ENCODE assay signal across 34 cellular contexts in genomic region chr4:97110506-97110905, GRCh38.
DNase-seq lines count a peak whose midpoint lies in the region; ATAC-seq, FAIRE-seq and TF ChIP-seq lines count a peak whose summit lies in the region.
"Had no signal": no experiment of that assay in that cellular context is flagged by ENCODE, and none has a peak within 500 bp of the region (broad histone marks: within the 10 kb centered on the region; RNA-seq: fewer than 3 reads in every experiment).

No MANE protein-coding gene starts in this region.

- H3K4me2 ChIP-seq in HepG2 (ENCODE audit: low read depth, low read length) (no peak overlapping the region), GM12878 (ENCODE audit: control insufficient read depth, insufficient read depth) (no peak overlapping the region), K562 (ENCODE audit: insufficient read depth, low read length) (no peak overlapping the region)
- H3K4me2 ChIP-seq: A549; BLaER1; BLaER1 treated with 17β-estradiol and CSF1 and Interleukin-3, amounts not matched to agents 10 nM and 100 nM had no signal

- no peak for DNase-seq in HepG2 (ENCODE audit: low spot score)
- DNase-seq in right lobe of liver, result no peak
- DNase-seq in GM12878 (ENCODE audit: low read depth, low spot score), result no peak
- no peak for DNase-seq in K562 (ENCODE audit: extremely low read depth in 1 of 4, low spot score in 3 of 4)
- DNase-seq in dorsolateral prefrontal cortex, result no peak
- no peak for DNase-seq in ACHN
- no peak for DNase-seq in RKO (ENCODE audit: low spot score)
- DNase-seq: 8988T; AML-193; BE2C; C1 segment of cervical spinal cord; Caco-2; Calu3; CD4-positive, alpha-beta memory T cell; CD4-positive, alpha-beta T cell; CD4-positive, CD25-positive, alpha-beta regulatory T cell; CD8-positive, alpha-beta memory T cell; CD8-positive, alpha-beta T cell; COR-L47; DMS 273 treated with DMSO at 0.1 percent for 48 hours; DMS153; DMS53; DMS79; DMS79 treated with DMSO at 0.1 percent for 48 hours; DND-41; EL had no signal

- no peak for ATAC-seq in HepG2
- no peak for ATAC-seq in right lobe of liver
- no peak for ATAC-seq in GM12878
- no peak for ATAC-seq in K562
- ATAC-seq: A549; CD8-positive, alpha-beta T cell had no signal

- TF ChIP-seq RAD21 in HepG2 (CRISPR knock-in tag; IDR thresholded peaks at IDR 0.05) (no peak), GM12878 (IDR thresholded peaks at IDR 0.05; ENCODE audit: insufficient read depth, low read depth, low read length) (no peak), K562 (CRISPR knock-in tag; conservative IDR thresholded peaks at IDR 0.05 in 1 of 2, IDR thresholded peaks at IDR 0.05 in 1 of 2) (no peak)

- RAD21 ChIA-PET in GM12878 (lab: Charles Lee; ENCODE audit: unreplicated experiment), result no interaction called here

- CTCF ChIA-PET in HepG2 (lab: Yijun Ruan, JAX; ENCODE audit: low intra/inter-chr PET ratio, low total read pairs), result no interaction called here
- CTCF ChIA-PET in HEK293 (lab: Yijun Ruan, JAX), result no interaction called here
- CTCF ChIA-PET in GM12878 (lab: Yijun Ruan, JAX), result no interaction called here
- CTCF ChIA-PET in K562 (lab: Yijun Ruan, JAX; ENCODE audit: low intra/inter-chr PET ratio), result no interaction called here

- SMC1A ChIA-PET in GM12878 (lab: Charles Lee; ENCODE audit: uncharacterized antibody, unreplicated experiment), result no interaction called here

- H3K79me2 ChIP-seq in HepG2 (ENCODE audit: insufficient read depth, low read length), result no peaks in the 10 kb centered on the region
- no peaks in the 10 kb centered on the region for H3K79me2 ChIP-seq in GM12878 (ENCODE audit: control insufficient read depth, insufficient read depth, low read length)
- H3K79me2 ChIP-seq in K562 (ENCODE audit: control insufficient read depth, insufficient read depth, low read length), result no peaks in the 10 kb centered on the region

- H3K9ac ChIP-seq in HepG2 (ENCODE audit: insufficient read depth, low read depth, low read length) (no peak overlapping the region), GM12878 (ENCODE audit: control insufficient read depth, insufficient read depth, low read length) (no peak overlapping the region), K562 (ENCODE audit: insufficient read depth in 1 of 2, low read depth in 2 of 2, low read length in 2 of 2) (no peak overlapping the region)
- H3K9ac ChIP-seq: BLaER1; BLaER1 treated with 17β-estradiol and CSF1 and Interleukin-3, amounts not matched to agents 10 nM and 100 nM had no signal

- no peak overlapping the region for H3K27ac ChIP-seq in HepG2 (ENCODE audit: extremely low read length, insufficient read depth, low read length)
- no peak overlapping the region for H3K27ac ChIP-seq in right lobe of liver
- no peak overlapping the region for H3K27ac ChIP-seq in HEK293 (ENCODE audit: extremely low read depth, low read depth, low read length)
- no peak overlapping the region for H3K27ac ChIP-seq in GM12878 (ENCODE audit: control insufficient read depth, insufficient read depth)
- no peak overlapping the region for H3K27ac ChIP-seq in K562 (ENCODE audit: extremely low read depth, low read depth, low read length)
- H3K27ac ChIP-seq in dorsolateral prefrontal cortex, result no peak overlapping the region
- H3K27ac ChIP-seq: 22Rv1; A549; BLaER1; BLaER1 treated with 17β-estradiol and CSF1 and Interleukin-3, amounts not matched to agents 10 nM and 100 nM; C4-2B had no signal

- H3K4me1 ChIP-seq in HepG2 (ENCODE audit: insufficient read depth, low read length) (no peaks in the 10 kb centered on the region), right lobe of liver (no peaks in the 10 kb centered on the region), HEK293 (ENCODE audit: control insufficient read depth, insufficient read depth, low read length) (no peaks in the 10 kb centered on the region), GM12878 (ENCODE audit: control insufficient read depth, insufficient read depth, low read length) (no peaks in the 10 kb centered on the region), K562 (replicated peaks in 1 of 2; ENCODE audit: control insufficient read depth in 2 of 2, insufficient read depth in 2 of 2, low read length in 2 of 2) (no peaks in the 10 kb centered on the region)
- H3K4me1 ChIP-seq: A549; BE2C; BLaER1; BLaER1 treated with 17β-estradiol and CSF1 and Interleukin-3, amounts not matched to agents 10 nM and 100 nM; Caco-2 had no signal

- no peaks in the 10 kb centered on the region for H3K9me1 ChIP-seq in K562 (ENCODE audit: control insufficient read depth, insufficient read depth, low read length)

- H3K36me3 ChIP-seq in HepG2 (replicated peaks in 1 of 2; ENCODE audit: control insufficient read depth in 1 of 2, insufficient read depth in 2 of 2, low read length in 2 of 2), result no peaks in the 10 kb centered on the region
- H3K36me3 ChIP-seq in right lobe of liver, result no peaks in the 10 kb centered on the region
- no peaks in the 10 kb centered on the region for H3K36me3 ChIP-seq in HEK293 (ENCODE audit: control insufficient read depth in 2 of 2, insufficient read depth in 1 of 2, low read length in 2 of 2)
- no peaks in the 10 kb centered on the region for H3K36me3 ChIP-seq in GM12878 (ENCODE audit: control insufficient read depth in 2 of 2, insufficient read depth in 2 of 2, low read length in 1 of 2)
- H3K36me3 ChIP-seq in K562 (ENCODE audit: control insufficient read depth, insufficient read depth, low read length), result no peaks in the 10 kb centered on the region
- H3K36me3 ChIP-seq: BE2C; BLaER1; BLaER1 treated with 17β-estradiol and CSF1 and Interleukin-3, amounts not matched to agents 10 nM and 100 nM had no signal

- TF ChIP-seq CTCF in HepG2 (CRISPR knock-in tag; IDR thresholded peaks at IDR 0.05) (no peak), right lobe of liver (IDR thresholded peaks at IDR 0.05) (no peak), HEK293 (tag by site-specific recombination; IDR thresholded peaks at IDR 0.05) (no peak), GM12878 (IDR thresholded peaks at IDR 0.05 in 2 of 3, conservative IDR thresholded peaks at IDR 0.05 in 1 of 3; ENCODE audit: control insufficient read depth in 2 of 3, extremely low read depth in 1 of 3, insufficient read depth in 1 of 3, low read depth in 3 of 3, low read length in 3 of 3) (no peak), K562 (IDR thresholded peaks at IDR 0.05 in 2 of 3, conservative IDR thresholded peaks at IDR 0.05 in 1 of 3; ENCODE audit: insufficient read depth in 2 of 3, low read depth in 1 of 3, low read length in 3 of 3) (no peak), dorsolateral prefrontal cortex (IDR thresholded peaks at IDR 0.05 in 54 of 56, conservative IDR thresholded peaks at IDR 0.05 in 2 of 56; ENCODE audit: low read depth in 1 of 56, partially characterized antibody in 56 of 56) (no peak)

- H3K4me3 ChIP-seq in HepG2 (replicated peaks in 1 of 3; ENCODE audit: insufficient read depth in 1 of 3, low read depth in 2 of 3, low read length in 3 of 3) (no peak overlapping the region), right lobe of liver (no peak overlapping the region), HEK293 (ENCODE audit: low read depth, low read length) (no peak overlapping the region), GM12878 (no peak overlapping the region), K562 (no peak overlapping the region), dorsolateral prefrontal cortex (no peak overlapping the region)
- H3K4me3 ChIP-seq: A549; BLaER1; BLaER1 treated with 17β-estradiol and CSF1 and Interleukin-3, amounts not matched to agents 10 nM and 100 nM had no signal

- H3K27me3 ChIP-seq in HepG2 (ENCODE audit: control insufficient read depth in 1 of 2, insufficient read depth in 2 of 2, low read length in 2 of 2) (no peaks in the 10 kb centered on the region), right lobe of liver (no peaks in the 10 kb centered on the region), GM12878 (replicated peaks in 1 of 2; ENCODE audit: control insufficient read depth in 2 of 2, insufficient read depth in 2 of 2, low read length in 1 of 2) (no peaks in the 10 kb centered on the region), K562 (ENCODE audit: control insufficient read depth in 2 of 2, insufficient read depth in 2 of 2, low read length in 2 of 2) (no peaks in the 10 kb centered on the region), dorsolateral prefrontal cortex (no peaks in the 10 kb centered on the region)
- H3K27me3 ChIP-seq: BE2C; BLaER1; BLaER1 treated with 17β-estradiol and CSF1 and Interleukin-3, amounts not matched to agents 10 nM and 100 nM had no signal

- BruUV-seq in HepG2 (replicated peaks; lab: Mats Ljungman, UMichigan), result no TSS peak
- BruUV-seq in GM12878 (replicated peaks; lab: Mats Ljungman, UMichigan), result no TSS peak
- no TSS peak for BruUV-seq in K562 (replicated peaks; lab: Mats Ljungman, UMichigan)

- WGBS in HepG2 (ENCODE audit: low lambda C conversion rate), result 0% methylated on average over 1 of the region's 1 CpG
- 57% methylated on average over 1 of the region's 1 CpG for WGBS in right lobe of liver (ENCODE audit: insufficient coverage, low coverage, low lambda C conversion rate, missing lambda C conversion rate)
- WGBS in GM12878 (ENCODE audit: insufficient coverage, insufficient replicate concordance, low lambda C conversion rate, missing lambda C conversion rate), result 0% methylated on average over 1 of the region's 1 CpG
- WGBS in K562 (ENCODE audit: insufficient coverage, low coverage, missing lambda C conversion rate), result 0% methylated on average over 1 of the region's 1 CpG

- TF ChIP-seq POLR2A in HepG2 (IDR thresholded peaks at IDR 0.05; ENCODE audit: insufficient read depth in 1 of 2, low read depth in 2 of 2, low read length in 2 of 2) (no peak), right lobe of liver (IDR thresholded peaks at IDR 0.05) (no peak), GM12878 (IDR thresholded peaks at IDR 0.05; ENCODE audit: low read depth, low read length) (no peak), K562 (conservative IDR thresholded peaks at IDR 0.05) (no peak)

- FAIRE-seq in HepG2 (lab: Jason Lieb, UNC) (no peak), GM12878 (lab: Jason Lieb, UNC) (no peak), K562 (lab: Jason Lieb, UNC) (no peak)
- FAIRE-seq: A204.1, A549, D721Med had no signal

- H4K20me1 ChIP-seq in HepG2 (ENCODE audit: insufficient read depth, low read length) (no peaks in the 10 kb centered on the region), GM12878 (ENCODE audit: control insufficient read depth, insufficient read depth) (no peaks in the 10 kb centered on the region), K562 (replicated peaks; ENCODE audit: control insufficient read depth, insufficient read depth, low read length) (no peaks in the 10 kb centered on the region)
- H4K20me1 ChIP-seq: BLaER1; BLaER1 treated with 17β-estradiol and CSF1 and Interleukin-3, amounts not matched to agents 10 nM and 100 nM had no signal

- intact Hi-C loops in HepG2 (cut with micrococcal nuclease; ENCODE audit: unreplicated experiment) (no loop called here), right lobe of liver (cut with DNase I) (no loop called here), GM12878 (cut with micrococcal nuclease; ENCODE audit: unreplicated experiment) (no loop called here), K562 (cut with micrococcal nuclease) (no loop called here), dorsolateral prefrontal cortex (cut with DNase I) (no loop called here)

- H2AFZ ChIP-seq in HepG2 (ENCODE audit: low read length) (no peak overlapping the region), GM12878 (ENCODE audit: control insufficient read depth, low read depth, low read length) (no peak overlapping the region), K562 (ENCODE audit: low read depth, low read length) (no peak overlapping the region)

- no peak for TF ChIP-seq EP300 in HepG2 (IDR thresholded peaks at IDR 0.05; ENCODE audit: low read depth in 2 of 2, low read length in 2 of 2)
- TF ChIP-seq EP300 in HepG2 (CRISPR knock-in tag; IDR thresholded peaks at IDR 0.05; ENCODE audit: borderline replicate concordance), result no peak
- TF ChIP-seq EP300 in GM12878 (IDR thresholded peaks at IDR 0.05; ENCODE audit: borderline replicate concordance in 1 of 2, control insufficient read depth in 1 of 2, low read depth in 2 of 2, low read length in 2 of 2), result no peak
- no peak for TF ChIP-seq EP300 in K562 (IDR thresholded peaks at IDR 0.05; ENCODE audit: low read length)

- POLR2A ChIA-PET in HepG2 (lab: Yijun Ruan, JAX), result no interaction called here
- POLR2A ChIA-PET in HEK293 (lab: Yijun Ruan, JAX), result no interaction called here
- POLR2A ChIA-PET in GM12878 (lab: Charles Lee), result no interaction called here
- POLR2A ChIA-PET in K562 (lab: Yijun Ruan, JAX), result no interaction called here

- in situ Hi-C loops in HepG2 (cut with HindIII; ENCODE audit: extremely low pct_ligation_motif_present, low pct_unique_long_range_greater_than_20kb), result no loop called here
- in situ Hi-C loops in GM12878 (cut with MboI), result no loop called here
- in situ Hi-C loops in K562 (cut with MboI), result no loop called here
- in situ Hi-C loops in ACHN (cut with HindIII; ENCODE audit: low pct_ligation_motif_present, low pct_unique_long_range_greater_than_20kb, low sequenced_read_pairs), result no loop called here

- H3K9me3 ChIP-seq in HepG2 (ENCODE audit: low read length) (peaks cover 14% of the 10 kb centered on the region), right lobe of liver (no peaks in the 10 kb centered on the region), HEK293 (ENCODE audit: control insufficient read depth, insufficient read depth, low read depth, low read length) (no peaks in the 10 kb centered on the region), GM12878 (replicated peaks; ENCODE audit: control insufficient read depth, insufficient read depth, low read length) (no peaks in the 10 kb centered on the region), K562 (replicated peaks; ENCODE audit: control insufficient read depth, insufficient read depth, low read depth, low read length) (no peaks in the 10 kb centered on the region)
- H3K9me3 ChIP-seq: A549; BE2C; BLaER1; BLaER1 treated with 17β-estradiol and CSF1 and Interleukin-3, amounts not matched to agents 10 nM and 100 nM; Caco-2 had no signal
